19 cellular contexts compared by ENCODE assay signal in genomic region chr4:38028556-38028955, GRCh38.
"Had no signal": no experiment of that assay in that cellular context is flagged by ENCODE, and none has a peak within 500 bp of the region (broad histone marks: within the 10 kb centered on the region; RNA-seq: fewer than 3 reads in every experiment).

No MANE protein-coding gene starts in this region.

- H3K9me3 ChIP-seq: ascending aorta, left lung, pancreas, tibial artery had no signal

- DNase-seq: activated CD4-positive, alpha-beta T cell treated with anti-CD3 and anti-CD28 coated beads, Interleukin-2, amount 10 ng/mL, durations not matched to agents 7 days and 5 days; activated CD8-positive, alpha-beta T cell treated with anti-CD3 and anti-CD28 coated beads, Interleukin-2, amount 10 ng/mL, durations not matched to agents 7 days and 5 days; activated effector memory CD4-positive, alpha-beta T cell treated with Interleukin-2 at 50 U/mL for 16 hours; activated naive CD4-positive, alpha-beta T cell treated with anti-CD3 and anti-CD28 coated beads, Interleukin-2, amount 10 ng/mL, durations not matched to agents 7 days and 5 days; activated naive CD8-positive, alpha-beta T cell treated with anti-CD3 and anti-CD28 coated beads, Interleukin-2, amount 50 U/mL, for 24 hours; activated T-cell treated with anti-CD3 and anti-CD28 coated beads, Interleukin-2, amount 50 U/mL, for 4 hours; dermis blood vessel endothelial cell; effector memory CD4-positive, alpha-beta T cell; foreskin melanocyte; left lung; midbrain; pancreas; stimulated activated CD8-positive, alpha-beta memory T cell treated with anti-CD3 and anti-CD28 coated beads, Interleukin-4, amount 100 ng/mL, for 48 hours; stimulated activated naive CD4-positive, alpha-beta T cell; T1000; tibial artery had no signal

- H3K27ac Mint-ChIP-seq: activated CD4-positive, alpha-beta T cell treated with anti-CD3 and anti-CD28 coated beads, Interleukin-2, amount 10 ng/mL, durations not matched to agents 7 days and 5 days; activated CD8-positive, alpha-beta T cell treated with anti-CD3 and anti-CD28 coated beads, Interleukin-2, amount 10 ng/mL, durations not matched to agents 7 days and 5 days; activated naive CD4-positive, alpha-beta T cell treated with anti-CD3 and anti-CD28 coated beads, Interleukin-2, amount 10 ng/mL, durations not matched to agents 7 days and 5 days; activated naive CD8-positive, alpha-beta T cell treated with anti-CD3 and anti-CD28 coated beads, Interleukin-2, amount 50 U/mL, for 24 hours had no signal

- FAIRE-seq: keratinocyte, pancreas, urothelium cell line had no signal

- H3K4me1 ChIP-seq: ascending aorta, tibial artery had no signal

- H3K4me3 Mint-ChIP-seq: activated CD4-positive, alpha-beta T cell treated with anti-CD3 and anti-CD28 coated beads, Interleukin-2, amount 10 ng/mL, durations not matched to agents 7 days and 5 days; activated CD8-positive, alpha-beta T cell treated with anti-CD3 and anti-CD28 coated beads, Interleukin-2, amount 10 ng/mL, durations not matched to agents 7 days and 5 days; activated naive CD4-positive, alpha-beta T cell treated with anti-CD3 and anti-CD28 coated beads, Interleukin-2, amount 10 ng/mL, durations not matched to agents 7 days and 5 days; activated naive CD8-positive, alpha-beta T cell treated with anti-CD3 and anti-CD28 coated beads, Interleukin-2, amount 50 U/mL, for 24 hours; activated T-cell treated with anti-CD3 and anti-CD28 coated beads, Interleukin-2, amount 50 U/mL, for 4 hours had no signal

- H3K27ac ChIP-seq: ascending aorta, left lung, pancreas, tibial artery had no signal

- H3K4me3 ChIP-seq: ascending aorta, left lung, pancreas, tibial artery had no signal

- H3K4me1 Mint-ChIP-seq: activated naive CD8-positive, alpha-beta T cell treated with anti-CD3 and anti-CD28 coated beads, Interleukin-2, amount 50 U/mL, for 24 hours had no signal

- H3K27me3 ChIP-seq: ascending aorta, left lung, pancreas, tibial artery had no signal

- H3K27me3 Mint-ChIP-seq: activated CD4-positive, alpha-beta T cell treated with anti-CD3 and anti-CD28 coated beads, Interleukin-2, amount 10 ng/mL, durations not matched to agents 7 days and 5 days; activated naive CD4-positive, alpha-beta T cell treated with anti-CD3 and anti-CD28 coated beads, Interleukin-2, amount 10 ng/mL, durations not matched to agents 7 days and 5 days; activated naive CD8-positive, alpha-beta T cell treated with anti-CD3 and anti-CD28 coated beads, Interleukin-2, amount 50 U/mL, for 24 hours had no signal

- H3K9me3 Mint-ChIP-seq: activated CD4-positive, alpha-beta T cell treated with anti-CD3 and anti-CD28 coated beads, Interleukin-2, amount 10 ng/mL, durations not matched to agents 7 days and 5 days; activated naive CD4-positive, alpha-beta T cell treated with anti-CD3 and anti-CD28 coated beads, Interleukin-2, amount 10 ng/mL, durations not matched to agents 7 days and 5 days; activated naive CD8-positive, alpha-beta T cell treated with anti-CD3 and anti-CD28 coated beads, Interleukin-2, amount 50 U/mL, for 24 hours; activated T-cell treated with anti-CD3 and anti-CD28 coated beads, Interleukin-2, amount 50 U/mL, for 4 hours had no signal

- ATAC-seq: activated CD8-positive, alpha-beta T cell treated with anti-CD3 and anti-CD28 coated beads, Interleukin-2, amount 10 ng/mL, durations not matched to agents 7 days and 5 days; activated naive CD8-positive, alpha-beta T cell treated with anti-CD3 and anti-CD28 coated beads, Interleukin-2, amount 50 U/mL, for 24 hours; activated T-cell treated with anti-CD3 and anti-CD28 coated beads, Interleukin-2, amount 50 U/mL, for 4 hours; left lung had no signal
